ENCODE assay signal across 21 cellular contexts in the genomic region with DNA sequence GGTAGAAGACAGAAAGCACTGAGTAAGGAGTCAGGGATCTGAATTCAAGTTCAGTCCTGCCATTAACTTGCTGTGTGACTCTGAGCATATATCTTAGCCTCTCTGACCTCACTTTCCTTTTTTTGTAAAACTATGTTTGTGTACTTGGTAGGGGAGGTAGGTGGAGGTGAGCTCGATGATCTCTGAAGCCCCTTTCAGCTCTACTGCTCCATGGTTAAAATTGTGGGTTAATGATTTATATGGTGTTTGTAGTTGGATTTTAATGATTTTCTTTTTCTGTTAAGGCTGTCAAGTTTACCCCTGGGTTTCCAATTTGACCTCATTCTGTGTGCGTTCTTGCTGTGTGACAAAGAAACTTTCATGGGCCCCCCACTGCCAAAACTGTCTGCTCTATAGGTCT.
DNase-seq lines count a peak whose midpoint lies in the region; ATAC-seq and TF ChIP-seq lines count a peak whose summit lies in the region.
"Had no signal": no experiment of that assay in that cellular context is flagged by ENCODE, and none has a peak within 500 bp of the region (broad histone marks: within the 10 kb centered on the region; RNA-seq: fewer than 3 reads in every experiment).

No MANE protein-coding gene starts in this region.

- no peak overlapping the region for H3K4me3 Mint-ChIP-seq in activated T-cell treated with anti-CD3 and anti-CD28 coated beads, Interleukin-2, amount 50 U/mL, for 72 hours
- H3K4me3 Mint-ChIP-seq: CD14-positive monocyte; CD4-positive, alpha-beta memory T cell; GM23338; IgD-negative memory B cell had no signal

- H3K27ac ChIP-seq in right lobe of liver (peak overlapping the region in 1 of 3 donors; percentile 8), subcutaneous abdominal adipose tissue (ENCODE audit: low read depth, low read length) (peak overlapping the region; percentile 70)
- H3K27ac ChIP-seq: BLaER1, HL-60 had no signal

- H3K4me1 Mint-ChIP-seq in activated T-cell treated with anti-CD3 and anti-CD28 coated beads, Interleukin-2, amount 50 U/mL, for 72 hours (ENCODE audit: low read depth): no peaks in the 10 kb centered on the region
- H3K4me1 Mint-ChIP-seq: CD14-positive monocyte; CD4-positive, alpha-beta memory T cell had no signal

- peaks cover 4% of the 10 kb centered on the region for H3K27me3 Mint-ChIP-seq in activated T-cell treated with anti-CD3 and anti-CD28 coated beads, Interleukin-2, amount 50 U/mL, for 72 hours (ENCODE audit: low read depth)
- H3K27me3 Mint-ChIP-seq: IgD-negative memory B cell had no signal

- peak overlapping the region; percentile 29 for H3K27ac Mint-ChIP-seq in activated T-cell treated with anti-CD3 and anti-CD28 coated beads, Interleukin-2, amount 50 U/mL, for 72 hours
- H3K27ac Mint-ChIP-seq: CD4-positive, alpha-beta memory T cell; GM23338; IgD-negative memory B cell had no signal

- H3K36me3 ChIP-seq in right lobe of liver (no peaks in the 10 kb centered on the region), subcutaneous abdominal adipose tissue (ENCODE audit: control insufficient read depth in 5 of 5, insufficient read depth in 5 of 5, low read length in 5 of 5) (no peaks in the 10 kb centered on the region), H7 (replicated peaks; ENCODE audit: control insufficient read depth, insufficient read depth, low read length) (no peaks in the 10 kb centered on the region)
- H3K36me3 ChIP-seq: BLaER1 had no signal

- H3K9me3 ChIP-seq in right lobe of liver: no peaks in the 10 kb centered on the region
- H3K9me3 ChIP-seq in subcutaneous abdominal adipose tissue (ENCODE audit: control insufficient read depth in 5 of 5, low read length in 5 of 5): no peaks in the 10 kb centered on the region
- H3K9me3 ChIP-seq: BLaER1 had no signal

- intact Hi-C loops in right lobe of liver (cut with DNase I): no loop called here

- H3K9me3 Mint-ChIP-seq in activated T-cell treated with anti-CD3 and anti-CD28 coated beads, Interleukin-2, amount 50 U/mL, for 72 hours: no peaks in the 10 kb centered on the region
- H3K9me3 Mint-ChIP-seq: CD4-positive, alpha-beta memory T cell; GM23338; IgD-negative memory B cell had no signal

- no peak for DNase-seq in activated T-cell treated with anti-CD3 and anti-CD28 coated beads, Interleukin-2, amount 50 U/mL, for 72 hours
- DNase-seq in activated T-cell treated with anti-CD3 and anti-CD28 coated beads for 4 hours (no peak), left kidney (ENCODE audit: low read depth, low spot score) (peak; percentile 25), right lobe of liver (no peak), NCI-H146 treated with DMSO at 0.1 percent for 48 hours (lab: John Stamatoyannopoulos, UW; ENCODE audit: unreplicated experiment) (no peak), H7 (no peak), NCI-H187 (lab: John Stamatoyannopoulos, UW) (no peak)
- DNase-seq: 8988T; CD4-positive, alpha-beta memory T cell; DMS153; DND-41; EL; KG1 had no signal

- H3K4me1 ChIP-seq in right lobe of liver (peaks cover 0 to 15% (median 6%) of the 10 kb centered on the region in 4 donors), subcutaneous abdominal adipose tissue (ENCODE audit: control insufficient read depth in 5 of 5, insufficient read depth in 5 of 5, low read length in 5 of 5) (peaks cover 0 to 47% (median 36%) of the 10 kb centered on the region in 5 donors)

- H3K36me3 Mint-ChIP-seq in activated T-cell treated with anti-CD3 and anti-CD28 coated beads, Interleukin-2, amount 50 U/mL, for 72 hours (ENCODE audit: insufficient read depth in 2 of 2): no peaks in the 10 kb centered on the region
- H3K36me3 Mint-ChIP-seq: CD14-positive monocyte; CD4-positive, alpha-beta memory T cell had no signal

- ATAC-seq in activated T-cell treated with anti-CD3 and anti-CD28 coated beads, Interleukin-2, amount 50 U/mL, for 72 hours (replicated peaks in 1 of 2): no peak
- peak; percentile 51 to 73 (median 66) for ATAC-seq in right lobe of liver
- ATAC-seq: GM12878, GM23338, HCT116 had no signal

- TF ChIP-seq POLR2A in right lobe of liver (IDR thresholded peaks at IDR 0.05): no peak

- peak overlapping the region in 1 of 5 donors; percentile 24 for H3K9ac ChIP-seq in subcutaneous abdominal adipose tissue (ENCODE audit: low read length in 5 of 5)
- H3K9ac ChIP-seq: BLaER1 had no signal

- no peaks in the 10 kb centered on the region for H3K27me3 ChIP-seq in right lobe of liver
- H3K27me3 ChIP-seq in subcutaneous abdominal adipose tissue (ENCODE audit: control insufficient read depth in 5 of 5, insufficient read depth in 4 of 5, low read length in 5 of 5): no peaks in the 10 kb centered on the region
- no peaks in the 10 kb centered on the region for H3K27me3 ChIP-seq in H7 (ENCODE audit: control insufficient read depth, insufficient read depth, low read length)
- H3K27me3 ChIP-seq: BLaER1 had no signal

- no peak for TF ChIP-seq CTCF in right lobe of liver (IDR thresholded peaks at IDR 0.05)

- WGBS in right lobe of liver (ENCODE audit: insufficient coverage, low coverage, low lambda C conversion rate, missing lambda C conversion rate): 31% methylated on average over 2 of the region's 2 CpGs

- H3K4me3 ChIP-seq in right lobe of liver (no peak overlapping the region), subcutaneous abdominal adipose tissue (ENCODE audit: low read depth in 1 of 5, low read length in 5 of 5) (no peak overlapping the region), H7 (ENCODE audit: insufficient read depth, low read depth, low read length) (no peak overlapping the region)
- H3K4me3 ChIP-seq: BLaER1, GM12878, GM23338 had no signal

Comparison
In these comparisons a context has a peak if more than half of its experiments do, and no peak if none do; other contexts are left out.
1. ATAC-seq: peak in right lobe of liver (4 of 4); none in activated T-cell treated with anti-CD3 and anti-CD28 coated beads, Interleukin-2, amount 50 U/mL, for 72 hours (0 of 2).